ENCODE assay signal across 1 cellular context in the genomic region with DNA sequence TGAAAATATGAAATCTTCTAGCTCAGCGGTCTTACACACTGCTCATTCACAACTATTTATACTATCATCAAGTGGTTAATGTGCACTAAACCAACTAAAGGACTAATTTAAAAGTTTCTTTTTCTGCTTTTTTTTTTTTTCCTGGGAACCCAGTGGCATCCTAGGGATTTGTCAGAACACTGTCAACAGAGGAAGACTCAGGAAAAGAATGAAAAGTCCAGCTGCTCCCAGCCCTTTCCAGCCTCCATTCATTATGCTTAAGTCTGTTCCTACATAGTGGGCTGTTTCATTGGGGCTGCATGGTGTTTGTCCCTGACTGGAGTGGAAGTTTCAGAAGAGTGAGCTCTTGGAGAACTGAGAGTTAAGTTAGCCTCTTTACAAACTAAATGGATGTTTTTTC.
TF ChIP-seq lines count a peak whose summit lies in the region.

No MANE protein-coding gene starts in this region.

TF ChIP-seq in WTC11, 78 proteins besides CTCF, POLR2A, EP300 and RAD21 (continued from another document):
- TF ChIP-seq, protein P1, sequence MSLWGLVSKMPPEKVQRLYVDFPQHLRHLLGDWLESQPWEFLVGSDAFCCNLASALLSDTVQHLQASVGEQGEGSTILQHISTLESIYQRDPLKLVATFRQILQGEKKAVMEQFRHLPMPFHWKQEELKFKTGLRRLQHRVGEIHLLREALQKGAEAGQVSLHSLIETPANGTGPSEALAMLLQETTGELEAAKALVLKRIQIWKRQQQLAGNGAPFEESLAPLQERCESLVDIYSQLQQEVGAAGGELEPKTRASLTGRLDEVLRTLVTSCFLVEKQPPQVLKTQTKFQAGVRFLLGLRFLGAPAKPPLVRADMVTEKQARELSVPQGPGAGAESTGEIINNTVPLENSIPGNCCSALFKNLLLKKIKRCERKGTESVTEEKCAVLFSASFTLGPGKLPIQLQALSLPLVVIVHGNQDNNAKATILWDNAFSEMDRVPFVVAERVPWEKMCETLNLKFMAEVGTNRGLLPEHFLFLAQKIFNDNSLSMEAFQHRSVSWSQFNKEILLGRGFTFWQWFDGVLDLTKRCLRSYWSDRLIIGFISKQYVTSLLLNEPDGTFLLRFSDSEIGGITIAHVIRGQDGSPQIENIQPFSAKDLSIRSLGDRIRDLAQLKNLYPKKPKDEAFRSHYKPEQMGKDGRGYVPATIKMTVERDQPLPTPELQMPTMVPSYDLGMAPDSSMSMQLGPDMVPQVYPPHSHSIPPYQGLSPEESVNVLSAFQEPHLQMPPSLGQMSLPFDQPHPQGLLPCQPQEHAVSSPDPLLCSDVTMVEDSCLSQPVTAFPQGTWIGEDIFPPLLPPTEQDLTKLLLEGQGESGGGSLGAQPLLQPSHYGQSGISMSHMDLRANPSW (CRISPR knock-in tag; conservative IDR thresholded peaks at IDR 0.05; ENCODE audit: low read depth): no peak
- TF ChIP-seq TEAD1 (CRISPR knock-in tag; IDR thresholded peaks at IDR 0.05) (no peak), TEAD4 (CRISPR knock-in tag; IDR thresholded peaks at IDR 0.05) (no peak)
- TF ChIP-seq, protein P2, sequence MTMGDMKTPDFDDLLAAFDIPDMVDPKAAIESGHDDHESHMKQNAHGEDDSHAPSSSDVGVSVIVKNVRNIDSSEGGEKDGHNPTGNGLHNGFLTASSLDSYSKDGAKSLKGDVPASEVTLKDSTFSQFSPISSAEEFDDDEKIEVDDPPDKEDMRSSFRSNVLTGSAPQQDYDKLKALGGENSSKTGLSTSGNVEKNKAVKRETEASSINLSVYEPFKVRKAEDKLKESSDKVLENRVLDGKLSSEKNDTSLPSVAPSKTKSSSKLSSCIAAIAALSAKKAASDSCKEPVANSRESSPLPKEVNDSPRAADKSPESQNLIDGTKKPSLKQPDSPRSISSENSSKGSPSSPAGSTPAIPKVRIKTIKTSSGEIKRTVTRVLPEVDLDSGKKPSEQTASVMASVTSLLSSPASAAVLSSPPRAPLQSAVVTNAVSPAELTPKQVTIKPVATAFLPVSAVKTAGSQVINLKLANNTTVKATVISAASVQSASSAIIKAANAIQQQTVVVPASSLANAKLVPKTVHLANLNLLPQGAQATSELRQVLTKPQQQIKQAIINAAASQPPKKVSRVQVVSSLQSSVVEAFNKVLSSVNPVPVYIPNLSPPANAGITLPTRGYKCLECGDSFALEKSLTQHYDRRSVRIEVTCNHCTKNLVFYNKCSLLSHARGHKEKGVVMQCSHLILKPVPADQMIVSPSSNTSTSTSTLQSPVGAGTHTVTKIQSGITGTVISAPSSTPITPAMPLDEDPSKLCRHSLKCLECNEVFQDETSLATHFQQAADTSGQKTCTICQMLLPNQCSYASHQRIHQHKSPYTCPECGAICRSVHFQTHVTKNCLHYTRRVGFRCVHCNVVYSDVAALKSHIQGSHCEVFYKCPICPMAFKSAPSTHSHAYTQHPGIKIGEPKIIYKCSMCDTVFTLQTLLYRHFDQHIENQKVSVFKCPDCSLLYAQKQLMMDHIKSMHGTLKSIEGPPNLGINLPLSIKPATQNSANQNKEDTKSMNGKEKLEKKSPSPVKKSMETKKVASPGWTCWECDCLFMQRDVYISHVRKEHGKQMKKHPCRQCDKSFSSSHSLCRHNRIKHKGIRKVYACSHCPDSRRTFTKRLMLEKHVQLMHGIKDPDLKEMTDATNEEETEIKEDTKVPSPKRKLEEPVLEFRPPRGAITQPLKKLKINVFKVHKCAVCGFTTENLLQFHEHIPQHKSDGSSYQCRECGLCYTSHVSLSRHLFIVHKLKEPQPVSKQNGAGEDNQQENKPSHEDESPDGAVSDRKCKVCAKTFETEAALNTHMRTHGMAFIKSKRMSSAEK (CRISPR knock-in tag; IDR thresholded peaks at IDR 0.05; ENCODE audit: borderline replicate concordance): no peak
- TF ChIP-seq, protein P3, sequence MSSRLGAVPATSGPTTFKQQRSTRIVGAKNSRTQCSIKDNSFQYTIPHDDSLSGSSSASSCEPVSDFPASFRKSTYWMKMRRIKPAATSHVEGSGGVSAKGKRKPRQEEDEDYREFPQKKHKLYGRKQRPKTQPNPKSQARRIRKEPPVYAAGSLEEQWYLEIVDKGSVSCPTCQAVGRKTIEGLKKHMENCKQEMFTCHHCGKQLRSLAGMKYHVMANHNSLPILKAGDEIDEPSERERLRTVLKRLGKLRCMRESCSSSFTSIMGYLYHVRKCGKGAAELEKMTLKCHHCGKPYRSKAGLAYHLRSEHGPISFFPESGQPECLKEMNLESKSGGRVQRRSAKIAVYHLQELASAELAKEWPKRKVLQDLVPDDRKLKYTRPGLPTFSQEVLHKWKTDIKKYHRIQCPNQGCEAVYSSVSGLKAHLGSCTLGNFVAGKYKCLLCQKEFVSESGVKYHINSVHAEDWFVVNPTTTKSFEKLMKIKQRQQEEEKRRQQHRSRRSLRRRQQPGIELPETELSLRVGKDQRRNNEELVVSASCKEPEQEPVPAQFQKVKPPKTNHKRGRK (CRISPR knock-in tag; IDR thresholded peaks at IDR 0.05; ENCODE audit: borderline replicate concordance): no peak
